Comparison of ENCODE assay signal across 7 cellular contexts in genomic region chr14:52729585-52729924, GRCh38. TPM values are rescaled to one million over a fixed set of nuclear protein-coding genes. Genes with fewer than 3 reads are reported as not detected.
DNase-seq lines count a peak whose midpoint lies in the region; ATAC-seq and TF ChIP-seq lines count a peak whose summit lies in the region.

No MANE protein-coding gene starts in this region.

- H3K9me3 ChIP-seq in HEK293 (ENCODE audit: control insufficient read depth, insufficient read depth, low read depth, low read length), result no peaks in the 10 kb centered on the region

- H3K36me3 ChIP-seq in HEK293 (ENCODE audit: control insufficient read depth in 2 of 2, insufficient read depth in 1 of 2, low read length in 2 of 2), result peaks cover 40 to 57% of the 10 kb centered on the region in 2 experiments

- peaks cover 4% of the 10 kb centered on the region for H3K4me1 ChIP-seq in HEK293 (ENCODE audit: control insufficient read depth, insufficient read depth, low read length)

- DNase-seq in activated CD8-positive, alpha-beta T cell treated with anti-CD3 and anti-CD28 coated beads for 36 hours, result no peak
- DNase-seq in glutamatergic neuron, result no peak
- DNase-seq in medulla oblongata (ENCODE audit: extremely low spot score), result no peak
- DNase-seq in left lobe of liver (ENCODE audit: low spot score), result no peak

- CTCF ChIA-PET in HEK293 (lab: Yijun Ruan, JAX), result no interaction called here
- CTCF ChIA-PET in activated CD8-positive, alpha-beta T cell treated with anti-CD3 and anti-CD28 coated beads for 36 hours (lab: Charles Lee), result interaction anchor here (1.8 kb wide), 1 partner anchor 12 kb away, joined by 8 read pairs; no protein-coding TSS in a partner anchor

- ATAC-seq in activated CD8-positive, alpha-beta T cell treated with anti-CD3 and anti-CD28 coated beads for 36 hours, result no peak
- no peak for ATAC-seq in stimulated activated memory B cell treated with anti-CD40 and anti-IgM and Interleukin-4, amounts not matched to agents 10 μg/mL and 1 μg/mL and 100 μg/mL, for 72 hours
- ATAC-seq in GM19351 (IDR thresholded peaks at IDR 0.05; ENCODE audit: unreplicated experiment) (no peak), left lobe of liver (no peak)

- peak overlapping the region; percentile 92 for H3K27ac Mint-ChIP-seq in activated CD8-positive, alpha-beta T cell treated with anti-CD3 and anti-CD28 coated beads for 36 hours
- H3K27ac Mint-ChIP-seq in glutamatergic neuron (ENCODE audit: unreplicated experiment), result no peak overlapping the region
- H3K27ac Mint-ChIP-seq in stimulated activated memory B cell treated with anti-CD40 and anti-IgM and Interleukin-4, amounts not matched to agents 10 μg/mL and 1 μg/mL and 100 μg/mL, for 72 hours, result peak overlapping the region; percentile 85

- intact Hi-C loops in activated CD8-positive, alpha-beta T cell treated with anti-CD3 and anti-CD28 coated beads for 36 hours (cut with micrococcal nuclease), result no loop called here

- peaks cover 2% of the 10 kb centered on the region for H3K9me3 Mint-ChIP-seq in activated CD8-positive, alpha-beta T cell treated with anti-CD3 and anti-CD28 coated beads for 36 hours
- peaks cover 2% of the 10 kb centered on the region for H3K9me3 Mint-ChIP-seq in glutamatergic neuron (ENCODE audit: unreplicated experiment)
- no peaks in the 10 kb centered on the region for H3K9me3 Mint-ChIP-seq in stimulated activated memory B cell treated with anti-CD40 and anti-IgM and Interleukin-4, amounts not matched to agents 10 μg/mL and 1 μg/mL and 100 μg/mL, for 72 hours

- peak overlapping the region; percentile 6; the same call in 1 of the 2 replicates for H3K4me3 ChIP-seq in HEK293 (ENCODE audit: low read depth, low read length)

- peaks cover 32% of the 10 kb centered on the region for H3K4me1 Mint-ChIP-seq in activated CD8-positive, alpha-beta T cell treated with anti-CD3 and anti-CD28 coated beads for 36 hours (ENCODE audit: low read depth)
- peaks cover 3% of the 10 kb centered on the region for H3K4me1 Mint-ChIP-seq in glutamatergic neuron (ENCODE audit: low read depth, unreplicated experiment)
- H3K4me1 Mint-ChIP-seq in stimulated activated memory B cell treated with anti-CD40 and anti-IgM and Interleukin-4, amounts not matched to agents 10 μg/mL and 1 μg/mL and 100 μg/mL, for 72 hours, result peaks cover 36% of the 10 kb centered on the region

- H3K27ac ChIP-seq in HEK293 (ENCODE audit: extremely low read depth, low read depth, low read length), result no peak overlapping the region; the same call in 1 of the 2 replicates

- peak overlapping the region; percentile 96 for H3K4me3 Mint-ChIP-seq in activated CD8-positive, alpha-beta T cell treated with anti-CD3 and anti-CD28 coated beads for 36 hours
- H3K4me3 Mint-ChIP-seq in glutamatergic neuron (ENCODE audit: unreplicated experiment), result peak overlapping the region; percentile 65
- H3K4me3 Mint-ChIP-seq in stimulated activated memory B cell treated with anti-CD40 and anti-IgM and Interleukin-4, amounts not matched to agents 10 μg/mL and 1 μg/mL and 100 μg/mL, for 72 hours, result peak overlapping the region; percentile 94

- H3K27me3 Mint-ChIP-seq in activated CD8-positive, alpha-beta T cell treated with anti-CD3 and anti-CD28 coated beads for 36 hours, result no peaks in the 10 kb centered on the region
- H3K27me3 Mint-ChIP-seq in glutamatergic neuron (ENCODE audit: unreplicated experiment), result no peaks in the 10 kb centered on the region
- H3K27me3 Mint-ChIP-seq in stimulated activated memory B cell treated with anti-CD40 and anti-IgM and Interleukin-4, amounts not matched to agents 10 μg/mL and 1 μg/mL and 100 μg/mL, for 72 hours, result no peaks in the 10 kb centered on the region

- TF ChIP-seq CTCF in HEK293 (tag by site-specific recombination; IDR thresholded peaks at IDR 0.05) (no peak), glutamatergic neuron (IDR thresholded peaks at IDR 0.05; ENCODE audit: partially characterized antibody, unreplicated experiment) (no peak)
- no peak for TF ChIP-seq CTCF in activated CD8-positive, alpha-beta T cell treated with anti-CD3 and anti-CD28 coated beads for 36 hours (IDR thresholded peaks at IDR 0.05)

- POLR2A ChIA-PET in HEK293 (lab: Yijun Ruan, JAX), result interaction anchor here (0.6 to 1.1 kb wide), 9 partner anchors 17 to 232 kb away, joined by 3 to 5 read pairs (median 3); partner anchors contain the start of genes GNPNAT1, GPR137C and TXNDC16
- POLR2A ChIA-PET in activated CD8-positive, alpha-beta T cell treated with anti-CD3 and anti-CD28 coated beads for 36 hours (lab: Charles Lee), result interaction anchor here (0.8 to 2.2 kb wide), 6 partner anchors 12 to 177 kb away, joined by 3 to 13 read pairs (median 4); partner anchors contain the start of genes GPR137C and TXNDC16

- H3K36me3 Mint-ChIP-seq in activated CD8-positive, alpha-beta T cell treated with anti-CD3 and anti-CD28 coated beads for 36 hours (ENCODE audit: low read depth), result peaks cover 38% of the 10 kb centered on the region
- H3K36me3 Mint-ChIP-seq in glutamatergic neuron (ENCODE audit: unreplicated experiment), result no peaks in the 10 kb centered on the region
- H3K36me3 Mint-ChIP-seq in stimulated activated memory B cell treated with anti-CD40 and anti-IgM and Interleukin-4, amounts not matched to agents 10 μg/mL and 1 μg/mL and 100 μg/mL, for 72 hours, result peaks cover 23% of the 10 kb centered on the region

TF ChIP-seq in HEK293, 187 proteins besides CTCF, POLR2A, EP300 and RAD21:
- TF ChIP-seq PRDM1 (tag by site-specific recombination; IDR thresholded peaks at IDR 0.05) (peak; percentile 50; the same call in 1 of the 2 replicates), ZNF335 (tag by site-specific recombination; conservative IDR thresholded peaks at IDR 0.05) (peak; percentile 41; the same call in 1 of the 2 replicates), GLI4 (tag by site-specific recombination; IDR thresholded peaks at IDR 0.05) (no peak), ZNF280D (tag by site-specific recombination; IDR thresholded peaks at IDR 0.05) (no peak), ZFP3 (tag by site-specific recombination; IDR thresholded peaks at IDR 0.05; ENCODE audit: low read depth) (no peak), ZNF791 (tag by site-specific recombination; IDR thresholded peaks at IDR 0.05) (no peak), ZNF266 (tag by site-specific recombination; IDR thresholded peaks at IDR 0.05; ENCODE audit: low read depth) (no peak), SCRT1 (tag by site-specific recombination; IDR thresholded peaks at IDR 0.05; ENCODE audit: borderline replicate concordance) (no peak)
TF ChIP-seq in HEK293: peak in this region for 2.

RNA-seq across cellular contexts. Expression of gene STYX, which starts 0.4 kb away (rescaled TPM):
- total RNA-seq in activated CD8-positive, alpha-beta T cell treated with anti-CD3 and anti-CD28 coated beads for 36 hours, result 10 to 100 TPM; 13.0 to 13.2 TPM
- 5.5 TPM for total RNA-seq in glutamatergic neuron (ENCODE audit: unreplicated experiment)
- total RNA-seq in left lobe of liver, result 11.5 TPM

RNA-seq across cellular contexts. Expression of gene PSMC6, which starts 22.6 kb away (rescaled TPM):
- 100 to 1,000 TPM; 104 to 105 TPM for total RNA-seq in activated CD8-positive, alpha-beta T cell treated with anti-CD3 and anti-CD28 coated beads for 36 hours
- 101 TPM for total RNA-seq in glutamatergic neuron (ENCODE audit: unreplicated experiment)
- 34.7 TPM for total RNA-seq in left lobe of liver

RNA-seq across cellular contexts. Expression of gene ERO1A, which starts 34.2 kb away (rescaled TPM):
- 100 to 1,000 TPM; 187 to 202 TPM for total RNA-seq in activated CD8-positive, alpha-beta T cell treated with anti-CD3 and anti-CD28 coated beads for 36 hours
- total RNA-seq in glutamatergic neuron (ENCODE audit: unreplicated experiment) (25.8 TPM), left lobe of liver (40.5 TPM)
